ENCODE assay signal across 1 cellular context in genomic region chr12:107681836-107682820, GRCh38.
TF ChIP-seq lines count a peak whose summit lies in the region.

No MANE protein-coding gene starts in this region.

TF ChIP-seq in HepG2, 621 proteins besides CTCF, POLR2A, EP300 and RAD21 (continued from another document and continues in another):
- TF ChIP-seq ZNF646 (CRISPR knock-in tag; IDR thresholded peaks at IDR 0.05) (no peak), ZNF777 (CRISPR knock-in tag; IDR thresholded peaks at IDR 0.05) (no peak; the same call in 1 of the 2 replicates), THAP7 (CRISPR knock-in tag; IDR thresholded peaks at IDR 0.05) (no peak), ZNF329 (CRISPR knock-in tag; IDR thresholded peaks at IDR 0.05; ENCODE audit: low read depth) (no peak), XBP1 (CRISPR knock-in tag; IDR thresholded peaks at IDR 0.05) (no peak), ZSCAN9 (CRISPR knock-in tag; IDR thresholded peaks at IDR 0.05; ENCODE audit: borderline replicate concordance) (no peak), CENPT (CRISPR knock-in tag; IDR thresholded peaks at IDR 0.05; ENCODE audit: low read depth) (no peak), SYNCRIP (IDR thresholded peaks at IDR 0.05; ENCODE audit: insufficient read depth, low read depth, low read length) (no peak), ZNF557 (CRISPR knock-in tag; IDR thresholded peaks at IDR 0.05) (no peak), GPN1 (CRISPR knock-in tag; IDR thresholded peaks at IDR 0.05; ENCODE audit: borderline replicate concordance) (no peak), GATA4 (IDR thresholded peaks at IDR 0.05; ENCODE audit: borderline replicate concordance, low read depth) (peak; percentile 91), CHCHD3 (CRISPR knock-in tag; IDR thresholded peaks at IDR 0.05) (no peak), SKIL (CRISPR knock-in tag; IDR thresholded peaks at IDR 0.05; ENCODE audit: borderline replicate concordance) (no peak), ATF5 (CRISPR knock-in tag; IDR thresholded peaks at IDR 0.05; ENCODE audit: low read depth) (0 out of 2 replicates have a peak, but pooled peaks have one; percentile 71), KDM6A (CRISPR knock-in tag; IDR thresholded peaks at IDR 0.05; ENCODE audit: low read depth) (no peak; the same call in 1 of the 2 replicates), NR3C1 (CRISPR knock-in tag; IDR thresholded peaks at IDR 0.05) (no peak), FUBP1 (CRISPR knock-in tag; IDR thresholded peaks at IDR 0.05; ENCODE audit: borderline replicate concordance) (no peak), ZNF546 (CRISPR knock-in tag; conservative IDR thresholded peaks at IDR 0.05) (no peak), ZNF761 (CRISPR knock-in tag; conservative IDR thresholded peaks at IDR 0.05) (no peak), ZNF574 (CRISPR knock-in tag; IDR thresholded peaks at IDR 0.05) (peak; percentile 46), TOPORS (CRISPR knock-in tag; IDR thresholded peaks at IDR 0.05) (0 out of 2 replicates have a peak, but pooled peaks have one; percentile 54)
- TF ChIP-seq, protein P1, sequence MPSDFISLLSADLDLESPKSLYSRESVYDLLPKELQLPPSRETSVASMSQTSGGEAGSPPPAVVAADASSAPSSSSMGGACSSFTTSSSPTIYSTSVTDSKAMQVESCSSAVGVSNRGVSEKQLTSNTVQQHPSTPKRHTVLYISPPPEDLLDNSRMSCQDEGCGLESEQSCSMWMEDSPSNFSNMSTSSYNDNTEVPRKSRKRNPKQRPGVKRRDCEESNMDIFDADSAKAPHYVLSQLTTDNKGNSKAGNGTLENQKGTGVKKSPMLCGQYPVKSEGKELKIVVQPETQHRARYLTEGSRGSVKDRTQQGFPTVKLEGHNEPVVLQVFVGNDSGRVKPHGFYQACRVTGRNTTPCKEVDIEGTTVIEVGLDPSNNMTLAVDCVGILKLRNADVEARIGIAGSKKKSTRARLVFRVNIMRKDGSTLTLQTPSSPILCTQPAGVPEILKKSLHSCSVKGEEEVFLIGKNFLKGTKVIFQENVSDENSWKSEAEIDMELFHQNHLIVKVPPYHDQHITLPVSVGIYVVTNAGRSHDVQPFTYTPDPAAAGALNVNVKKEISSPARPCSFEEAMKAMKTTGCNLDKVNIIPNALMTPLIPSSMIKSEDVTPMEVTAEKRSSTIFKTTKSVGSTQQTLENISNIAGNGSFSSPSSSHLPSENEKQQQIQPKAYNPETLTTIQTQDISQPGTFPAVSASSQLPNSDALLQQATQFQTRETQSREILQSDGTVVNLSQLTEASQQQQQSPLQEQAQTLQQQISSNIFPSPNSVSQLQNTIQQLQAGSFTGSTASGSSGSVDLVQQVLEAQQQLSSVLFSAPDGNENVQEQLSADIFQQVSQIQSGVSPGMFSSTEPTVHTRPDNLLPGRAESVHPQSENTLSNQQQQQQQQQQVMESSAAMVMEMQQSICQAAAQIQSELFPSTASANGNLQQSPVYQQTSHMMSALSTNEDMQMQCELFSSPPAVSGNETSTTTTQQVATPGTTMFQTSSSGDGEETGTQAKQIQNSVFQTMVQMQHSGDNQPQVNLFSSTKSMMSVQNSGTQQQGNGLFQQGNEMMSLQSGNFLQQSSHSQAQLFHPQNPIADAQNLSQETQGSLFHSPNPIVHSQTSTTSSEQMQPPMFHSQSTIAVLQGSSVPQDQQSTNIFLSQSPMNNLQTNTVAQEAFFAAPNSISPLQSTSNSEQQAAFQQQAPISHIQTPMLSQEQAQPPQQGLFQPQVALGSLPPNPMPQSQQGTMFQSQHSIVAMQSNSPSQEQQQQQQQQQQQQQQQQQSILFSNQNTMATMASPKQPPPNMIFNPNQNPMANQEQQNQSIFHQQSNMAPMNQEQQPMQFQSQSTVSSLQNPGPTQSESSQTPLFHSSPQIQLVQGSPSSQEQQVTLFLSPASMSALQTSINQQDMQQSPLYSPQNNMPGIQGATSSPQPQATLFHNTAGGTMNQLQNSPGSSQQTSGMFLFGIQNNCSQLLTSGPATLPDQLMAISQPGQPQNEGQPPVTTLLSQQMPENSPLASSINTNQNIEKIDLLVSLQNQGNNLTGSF (CRISPR knock-in tag; IDR thresholded peaks at IDR 0.05): no peak
- TF ChIP-seq, protein P2, sequence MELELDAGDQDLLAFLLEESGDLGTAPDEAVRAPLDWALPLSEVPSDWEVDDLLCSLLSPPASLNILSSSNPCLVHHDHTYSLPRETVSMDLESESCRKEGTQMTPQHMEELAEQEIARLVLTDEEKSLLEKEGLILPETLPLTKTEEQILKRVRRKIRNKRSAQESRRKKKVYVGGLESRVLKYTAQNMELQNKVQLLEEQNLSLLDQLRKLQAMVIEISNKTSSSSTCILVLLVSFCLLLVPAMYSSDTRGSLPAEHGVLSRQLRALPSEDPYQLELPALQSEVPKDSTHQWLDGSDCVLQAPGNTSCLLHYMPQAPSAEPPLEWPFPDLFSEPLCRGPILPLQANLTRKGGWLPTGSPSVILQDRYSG (CRISPR knock-in tag; IDR thresholded peaks at IDR 0.05): no peak; the same call in 1 of the 2 replicates
- TF ChIP-seq, protein P3, sequence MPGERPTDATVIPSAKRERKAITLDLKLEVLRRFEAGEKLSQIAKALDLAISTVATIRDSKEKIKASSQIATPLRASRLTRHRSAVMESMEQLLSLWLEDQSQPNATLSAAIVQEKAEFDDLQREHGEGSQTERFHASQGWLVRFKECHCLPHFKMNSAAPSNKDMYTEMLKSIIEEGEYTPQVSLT (CRISPR knock-in tag; IDR thresholded peaks at IDR 0.05; ENCODE audit: borderline replicate concordance, low read depth): no peak
- TF ChIP-seq, protein P4, sequence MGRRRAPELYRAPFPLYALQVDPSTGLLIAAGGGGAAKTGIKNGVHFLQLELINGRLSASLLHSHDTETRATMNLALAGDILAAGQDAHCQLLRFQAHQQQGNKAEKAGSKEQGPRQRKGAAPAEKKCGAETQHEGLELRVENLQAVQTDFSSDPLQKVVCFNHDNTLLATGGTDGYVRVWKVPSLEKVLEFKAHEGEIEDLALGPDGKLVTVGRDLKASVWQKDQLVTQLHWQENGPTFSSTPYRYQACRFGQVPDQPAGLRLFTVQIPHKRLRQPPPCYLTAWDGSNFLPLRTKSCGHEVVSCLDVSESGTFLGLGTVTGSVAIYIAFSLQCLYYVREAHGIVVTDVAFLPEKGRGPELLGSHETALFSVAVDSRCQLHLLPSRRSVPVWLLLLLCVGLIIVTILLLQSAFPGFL (CRISPR knock-in tag; IDR thresholded peaks at IDR 0.05): no peak
